In genomic region chr22:44975444-44976262, GRCh38 we compare ENCODE assay signal across 8 cellular contexts. TPM values are rescaled to one million over a fixed set of nuclear protein-coding genes. Genes with fewer than 3 reads are reported as not detected.
DNase-seq lines count a peak whose midpoint lies in the region; ATAC-seq and TF ChIP-seq lines count a peak whose summit lies in the region.

No MANE protein-coding gene starts in this region.

- no peaks in the 10 kb centered on the region for H3K4me1 Mint-ChIP-seq in CD4-positive, alpha-beta T cell (ENCODE audit: low read depth)

- H3K4me1 ChIP-seq in prostate gland (replicated peaks) = no peaks in the 10 kb centered on the region

- WGBS in prostate gland = 30% methylated on average over 19 of the region's 21 CpGs

- H3K36me3 Mint-ChIP-seq in CD4-positive, alpha-beta T cell (ENCODE audit: low read depth) = no peaks in the 10 kb centered on the region
- no peaks in the 10 kb centered on the region for H3K36me3 Mint-ChIP-seq in activated naive CD4-positive, alpha-beta T cell treated with anti-CD3 and anti-CD28 coated beads, Interleukin-2, amount 50 U/mL, for 72 hours

- TF ChIP-seq CTCF in CD4-positive, alpha-beta T cell (IDR thresholded peaks at IDR 0.05) = no peak
- peak; percentile 14 to 83 (median 82) for TF ChIP-seq CTCF in prostate gland (IDR thresholded peaks at IDR 0.05)

- no peaks in the 10 kb centered on the region for H3K9me3 ChIP-seq in CD4-positive, alpha-beta T cell (ENCODE audit: control insufficient read depth, low read length)
- H3K9me3 ChIP-seq in prostate gland = no peaks in the 10 kb centered on the region

- no peak overlapping the region for H3K4me3 ChIP-seq in prostate gland

- CTCF ChIA-PET in CD4-positive, alpha-beta T cell (lab: Charles Lee) = no interaction called here

- intact Hi-C loops in CD4-positive, alpha-beta T cell (cut with DNase I, micrococcal nuclease) = no loop called here
- intact Hi-C loops in Right ventricle myocardium superior (cut with DNase I) = no loop called here
- intact Hi-C loops in prostate gland (cut with DNase I) = no loop called here

- no peaks in the 10 kb centered on the region for H3K9me3 Mint-ChIP-seq in CD4-positive, alpha-beta T cell
- H3K9me3 Mint-ChIP-seq in activated naive CD4-positive, alpha-beta T cell treated with anti-CD3 and anti-CD28 coated beads, Interleukin-2, amount 50 U/mL, for 72 hours = no peaks in the 10 kb centered on the region

- no peak overlapping the region for H3K27ac ChIP-seq in CD4-positive, alpha-beta T cell (ENCODE audit: low read depth, low read length)
- H3K27ac ChIP-seq in prostate gland = no peak overlapping the region

- H3K27ac Mint-ChIP-seq in CD4-positive, alpha-beta T cell = no peak overlapping the region
- H3K27ac Mint-ChIP-seq in activated naive CD4-positive, alpha-beta T cell treated with anti-CD3 and anti-CD28 coated beads, Interleukin-2, amount 50 U/mL, for 72 hours = no peak overlapping the region

- TF ChIP-seq POLR2A in prostate gland (IDR thresholded peaks at IDR 0.05) = no peak

- DNase-seq in CD4-positive, alpha-beta T cell = peak in 9 of 10 experiments; percentile 11 to 44 (median 23)
- DNase-seq in HCEC 1CT = peak; percentile 57
- DNase-seq in SIG-M5 treated with dmso at 0.1 percent for 504 hours (lab: John Stamatoyannopoulos, UW; ENCODE audit: unreplicated experiment) = peak; percentile 74
- DNase-seq in activated naive CD4-positive, alpha-beta T cell treated with anti-CD3 and anti-CD28 coated beads, Interleukin-2, amount 50 U/mL, for 72 hours (ENCODE audit: low spot score in 2 of 2) = peak in 1 of 2 donors; percentile 92
- DNase-seq in Right ventricle myocardium superior = peak; percentile 83
- DNase-seq in prostate gland (ENCODE audit: low spot score) = peak; percentile 87
- DNase-seq in NCI-H1092 (lab: John Stamatoyannopoulos, UW) = no peak

- H3K27me3 Mint-ChIP-seq in CD4-positive, alpha-beta T cell = peaks cover 30% of the 10 kb centered on the region

- no peaks in the 10 kb centered on the region for H3K36me3 ChIP-seq in prostate gland

- H3K4me3 Mint-ChIP-seq in CD4-positive, alpha-beta T cell = no peak overlapping the region

- POLR2A ChIA-PET in CD4-positive, alpha-beta T cell (lab: Charles Lee) = no interaction called here

- no peaks in the 10 kb centered on the region for H3K27me3 ChIP-seq in CD4-positive, alpha-beta T cell (ENCODE audit: control insufficient read depth, insufficient read depth, low read length)
- H3K27me3 ChIP-seq in prostate gland (replicated peaks; ENCODE audit: insufficient read depth) = no peaks in the 10 kb centered on the region

- peak; percentile 60 for ATAC-seq in CD4-positive, alpha-beta T cell (ENCODE audit: poor library complexity)
- peak; percentile 84 to 98 for ATAC-seq in activated naive CD4-positive, alpha-beta T cell treated with anti-CD3 and anti-CD28 coated beads, Interleukin-2, amount 50 U/mL, for 72 hours
- ATAC-seq in Right ventricle myocardium superior (ENCODE audit: poor library complexity) = peak; percentile 91
- no peak for ATAC-seq in GM19397 (IDR thresholded peaks at IDR 0.05; ENCODE audit: unreplicated experiment)

RNA-seq across cellular contexts. Expression of gene PHF21B, which starts 34.2 kb away (rescaled TPM):
- total RNA-seq in CD4-positive, alpha-beta T cell = not detected
- total RNA-seq in activated naive CD4-positive, alpha-beta T cell treated with anti-CD3 and anti-CD28 coated beads, Interleukin-2, amount 50 U/mL, for 72 hours = under 1 TPM in 1 of 2 donors, not detected in 1; 0.07 TPM
- 0.30 TPM for total RNA-seq in Right ventricle myocardium superior
- total RNA-seq in prostate gland = 10 to 100 TPM in 1 of 2 donors, 1 to 10 TPM in 1; 9.7 to 27.3 TPM
